1 cellular context compared by ENCODE assay signal in the genomic region with DNA sequence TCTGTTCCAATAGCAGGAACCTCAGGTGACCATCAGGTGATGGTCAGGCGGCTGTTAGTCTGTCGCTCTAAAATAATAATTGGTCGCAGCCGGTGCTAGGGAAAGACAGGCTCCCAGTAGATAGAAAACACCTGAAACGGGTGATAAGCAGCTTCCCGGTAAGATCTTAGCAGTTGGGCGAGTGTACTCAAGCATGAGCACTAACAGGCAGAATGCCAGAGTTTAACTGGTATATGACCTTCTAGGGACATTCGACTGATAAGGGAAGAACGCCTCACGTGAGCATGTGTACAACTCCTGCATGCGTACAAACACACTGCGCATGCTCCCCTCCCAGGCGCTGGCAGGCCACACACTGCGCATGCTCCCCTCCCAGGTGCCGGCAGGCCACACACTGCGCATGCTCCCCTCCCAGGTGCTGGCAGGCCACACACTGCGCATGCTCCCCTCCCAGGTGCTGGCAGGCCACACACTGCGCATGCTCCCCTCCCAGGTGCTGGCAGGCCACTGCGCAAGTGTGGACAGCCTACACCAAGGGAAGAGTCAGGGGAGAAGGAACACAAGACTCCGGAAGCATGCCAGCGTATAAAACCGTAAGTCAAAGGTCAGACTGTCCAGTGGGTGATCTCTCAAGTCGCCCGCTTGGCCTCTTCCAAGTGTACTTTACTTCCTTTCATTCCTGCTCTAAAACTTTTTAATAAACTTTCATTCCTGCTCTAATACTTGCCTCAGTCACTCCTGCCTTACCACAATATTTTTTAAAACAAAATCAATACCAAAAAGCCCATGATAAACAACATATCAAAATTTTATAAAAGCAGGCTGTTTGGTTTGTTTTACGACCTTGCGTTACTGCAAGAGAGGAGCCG.
A peak's percentile ranks its signal among the peaks of the same experiment; 100 is the strongest.
TF ChIP-seq lines count a peak whose summit lies in the region.

No MANE protein-coding gene starts in this region.

TF ChIP-seq in K562, 482 proteins besides CTCF, POLR2A, EP300 and RAD21 (continued from another document and continues in another):
- TF ChIP-seq, protein P1, sequence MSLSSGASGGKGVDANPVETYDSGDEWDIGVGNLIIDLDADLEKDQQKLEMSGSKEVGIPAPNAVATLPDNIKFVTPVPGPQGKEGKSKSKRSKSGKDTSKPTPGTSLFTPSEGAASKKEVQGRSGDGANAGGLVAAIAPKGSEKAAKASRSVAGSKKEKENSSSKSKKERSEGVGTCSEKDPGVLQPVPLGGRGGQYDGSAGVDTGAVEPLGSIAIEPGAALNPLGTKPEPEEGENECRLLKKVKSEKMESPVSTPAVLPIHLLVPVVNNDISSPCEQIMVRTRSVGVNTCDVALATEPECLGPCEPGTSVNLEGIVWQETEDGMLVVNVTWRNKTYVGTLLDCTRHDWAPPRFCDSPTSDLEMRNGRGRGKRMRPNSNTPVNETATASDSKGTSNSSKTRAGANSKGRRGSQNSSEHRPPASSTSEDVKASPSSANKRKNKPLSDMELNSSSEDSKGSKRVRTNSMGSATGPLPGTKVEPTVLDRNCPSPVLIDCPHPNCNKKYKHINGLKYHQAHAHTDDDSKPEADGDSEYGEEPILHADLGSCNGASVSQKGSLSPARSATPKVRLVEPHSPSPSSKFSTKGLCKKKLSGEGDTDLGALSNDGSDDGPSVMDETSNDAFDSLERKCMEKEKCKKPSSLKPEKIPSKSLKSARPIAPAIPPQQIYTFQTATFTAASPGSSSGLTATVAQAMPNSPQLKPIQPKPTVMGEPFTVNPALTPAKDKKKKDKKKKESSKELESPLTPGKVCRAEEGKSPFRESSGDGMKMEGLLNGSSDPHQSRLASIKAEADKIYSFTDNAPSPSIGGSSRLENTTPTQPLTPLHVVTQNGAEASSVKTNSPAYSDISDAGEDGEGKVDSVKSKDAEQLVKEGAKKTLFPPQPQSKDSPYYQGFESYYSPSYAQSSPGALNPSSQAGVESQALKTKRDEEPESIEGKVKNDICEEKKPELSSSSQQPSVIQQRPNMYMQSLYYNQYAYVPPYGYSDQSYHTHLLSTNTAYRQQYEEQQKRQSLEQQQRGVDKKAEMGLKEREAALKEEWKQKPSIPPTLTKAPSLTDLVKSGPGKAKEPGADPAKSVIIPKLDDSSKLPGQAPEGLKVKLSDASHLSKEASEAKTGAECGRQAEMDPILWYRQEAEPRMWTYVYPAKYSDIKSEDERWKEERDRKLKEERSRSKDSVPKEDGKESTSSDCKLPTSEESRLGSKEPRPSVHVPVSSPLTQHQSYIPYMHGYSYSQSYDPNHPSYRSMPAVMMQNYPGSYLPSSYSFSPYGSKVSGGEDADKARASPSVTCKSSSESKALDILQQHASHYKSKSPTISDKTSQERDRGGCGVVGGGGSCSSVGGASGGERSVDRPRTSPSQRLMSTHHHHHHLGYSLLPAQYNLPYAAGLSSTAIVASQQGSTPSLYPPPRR (CRISPR knock-in tag; IDR thresholded peaks at IDR 0.05; ENCODE audit: borderline replicate concordance), result no peak
- TF ChIP-seq ESRRB (CRISPR knock-in tag; IDR thresholded peaks at IDR 0.05; ENCODE audit: borderline replicate concordance), result no peak
- peak; percentile 46 for TF ChIP-seq HNRNPLL (IDR thresholded peaks at IDR 0.05; ENCODE audit: low read depth, low read length, poor library complexity, severe bottlenecking)
- no peak for TF ChIP-seq CTCFL (IDR thresholded peaks at IDR 0.05; ENCODE audit: borderline replicate concordance, insufficient read depth, low read depth, low read length, poor library complexity, severe bottlenecking)
- peak in 1 of 2 experiments; percentile 83; a peak in 2 of 4 replicates for TF ChIP-seq FOXA3 (CRISPR knock-in tag; conservative IDR thresholded peaks at IDR 0.05 in 1 of 2, IDR thresholded peaks at IDR 0.05 in 1 of 2)
- peak; percentile 68; the same call in 1 of the 2 replicates for TF ChIP-seq ATF7 (IDR thresholded peaks at IDR 0.05)
- peak; percentile 45 for TF ChIP-seq TAL1 (IDR thresholded peaks at IDR 0.05)
- TF ChIP-seq FOXK2 (conservative IDR thresholded peaks at IDR 0.05 in 1 of 2, IDR thresholded peaks at IDR 0.05 in 1 of 2; ENCODE audit: low read depth in 2 of 2), result peak; percentile 93
- TF ChIP-seq LCOR (CRISPR knock-in tag; IDR thresholded peaks at IDR 0.05), result no peak
- peak; percentile 44; the same call in 1 of the 2 replicates for TF ChIP-seq MITF (IDR thresholded peaks at IDR 0.05)
- peak; percentile 59 for TF ChIP-seq PHF8 (IDR thresholded peaks at IDR 0.05; ENCODE audit: borderline replicate concordance, low read length)
- TF ChIP-seq L3MBTL2 (IDR thresholded peaks at IDR 0.05), result peak; percentile 66
- TF ChIP-seq, protein P2, sequence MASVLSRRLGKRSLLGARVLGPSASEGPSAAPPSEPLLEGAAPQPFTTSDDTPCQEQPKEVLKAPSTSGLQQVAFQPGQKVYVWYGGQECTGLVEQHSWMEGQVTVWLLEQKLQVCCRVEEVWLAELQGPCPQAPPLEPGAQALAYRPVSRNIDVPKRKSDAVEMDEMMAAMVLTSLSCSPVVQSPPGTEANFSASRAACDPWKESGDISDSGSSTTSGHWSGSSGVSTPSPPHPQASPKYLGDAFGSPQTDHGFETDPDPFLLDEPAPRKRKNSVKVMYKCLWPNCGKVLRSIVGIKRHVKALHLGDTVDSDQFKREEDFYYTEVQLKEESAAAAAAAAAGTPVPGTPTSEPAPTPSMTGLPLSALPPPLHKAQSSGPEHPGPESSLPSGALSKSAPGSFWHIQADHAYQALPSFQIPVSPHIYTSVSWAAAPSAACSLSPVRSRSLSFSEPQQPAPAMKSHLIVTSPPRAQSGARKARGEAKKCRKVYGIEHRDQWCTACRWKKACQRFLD (CRISPR knock-in tag; IDR thresholded peaks at IDR 0.05), result no peak
- no peak for TF ChIP-seq SRSF1 (IDR thresholded peaks at IDR 0.05; ENCODE audit: low read depth, low read length)
- TF ChIP-seq BRD9 (IDR thresholded peaks at IDR 0.05; ENCODE audit: low read depth, partially characterized antibody), result no peak
- TF ChIP-seq ADNP (tag; IDR thresholded peaks at IDR 0.05), result no peak
- peak; percentile 44 for TF ChIP-seq ARID1B (IDR thresholded peaks at IDR 0.05)
- 0 out of 2 replicates have a peak, but pooled peaks have one; percentile 28 for TF ChIP-seq GABPB1 (CRISPR knock-in tag; IDR thresholded peaks at IDR 0.05)
- TF ChIP-seq TBP (optimal IDR thresholded peaks at IDR 0.05; ENCODE audit: low read depth, low read length), result peak; percentile 61
- peak; percentile 49 for TF ChIP-seq MGA (IDR thresholded peaks at IDR 0.05)
- no peak for TF ChIP-seq SMAD3 (CRISPR knock-in tag; conservative IDR thresholded peaks at IDR 0.05)
- no peak for TF ChIP-seq TCF7 (IDR thresholded peaks at IDR 0.05; ENCODE audit: borderline replicate concordance)
- TF ChIP-seq EP400 (IDR thresholded peaks at IDR 0.05), result peak; percentile 34; the same call in 1 of the 2 replicates
- TF ChIP-seq ESRRA (IDR thresholded peaks at IDR 0.05; ENCODE audit: borderline replicate concordance, low read depth), result peak; percentile 95
